ENCODE assay signal across 16 cellular contexts in the genomic region with DNA sequence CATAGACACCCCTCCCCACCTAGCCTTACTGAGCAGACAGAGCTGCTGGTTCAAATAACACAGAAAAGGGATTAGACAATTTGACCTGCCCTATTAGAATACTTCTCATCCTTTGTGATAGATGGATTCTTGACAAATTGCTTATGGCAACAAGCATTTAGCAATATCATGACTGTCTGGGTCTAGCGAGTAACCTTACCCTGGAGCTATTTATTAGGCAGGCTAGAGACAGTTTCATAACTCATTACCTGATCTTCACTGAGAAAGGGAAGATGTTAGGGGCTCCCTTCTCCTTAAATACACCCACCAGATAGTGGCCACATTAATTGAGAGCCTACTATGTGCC.
DNase-seq lines count a peak whose midpoint lies in the region; ATAC-seq and TF ChIP-seq lines count a peak whose summit lies in the region.
"Had no signal": no experiment of that assay in that cellular context is flagged by ENCODE, and none has a peak within 500 bp of the region (broad histone marks: within the 10 kb centered on the region; RNA-seq: fewer than 3 reads in every experiment).

No MANE protein-coding gene starts in this region.

- H3K27me3 Mint-ChIP-seq in immature natural killer cell (ENCODE audit: low read depth in 3 of 3) = peaks cover 0 to 2% (median 2%) of the 10 kb centered on the region in 3 donors
- H3K27me3 Mint-ChIP-seq in stimulated activated naive B cell treated with anti-CD40 and anti-IgM and Interleukin-4, amounts not matched to agents 10 μg/mL and 1 μg/mL and 100 μg/mL, for 72 hours = peaks cover 0 to 4% of the 10 kb centered on the region in 2 donors

- peaks cover 0 to 3% (median 0%) of the 10 kb centered on the region in 6 donors for H3K9me3 Mint-ChIP-seq in immature natural killer cell
- H3K9me3 Mint-ChIP-seq in stimulated activated naive B cell treated with anti-CD40 and anti-IgM and Interleukin-4, amounts not matched to agents 10 μg/mL and 1 μg/mL and 100 μg/mL, for 72 hours = peaks cover 11 to 14% of the 10 kb centered on the region in 2 donors

- no peak overlapping the region for H3K4me3 ChIP-seq in choroid plexus epithelial cell (ENCODE audit: low read depth, low read length)
- H3K4me3 ChIP-seq: BLaER1 treated with 17β-estradiol and CSF1 and Interleukin-3, amounts not matched to agents 10 nM and 100 nM had no signal

- DNase-seq in AG20443 (ENCODE audit: low spot score) = peak; percentile 16
- peak; percentile 20 for DNase-seq in NCI-H226
- peak; percentile 10 for DNase-seq in choroid plexus epithelial cell (ENCODE audit: low read depth)
- DNase-seq in iris pigment epithelial cell (ENCODE audit: low read depth) = peak; percentile 26
- DNase-seq in immature natural killer cell = no peak
- DNase-seq in NCI-H82 treated with DMSO at 0.1 percent for 48 hours (lab: John Stamatoyannopoulos, UW; ENCODE audit: unreplicated experiment) = no peak
- DNase-seq in stimulated activated naive B cell treated with anti-CD40 and anti-IgM and Interleukin-4, amounts not matched to agents 10 μg/mL and 1 μg/mL and 100 μg/mL, for 72 hours = no peak
- DNase-seq in activated CD4-positive, CD25-positive, alpha-beta regulatory T cell (lab: John Stamatoyannopoulos, UW) = no peak
- DNase-seq: Calu3; CD8-positive, alpha-beta T cell; Kasumi-1; NCI-H1105; NCI-H510A; NCI-H748 treated with DMSO at 0.1 percent for 48 hours; SHP77 had no signal

- no peak for TF ChIP-seq CTCF in choroid plexus epithelial cell (conservative IDR thresholded peaks at IDR 0.05; ENCODE audit: low read depth, low read length)

- no peaks in the 10 kb centered on the region for H3K4me1 Mint-ChIP-seq in immature natural killer cell
- H3K4me1 Mint-ChIP-seq in stimulated activated naive B cell treated with anti-CD40 and anti-IgM and Interleukin-4, amounts not matched to agents 10 μg/mL and 1 μg/mL and 100 μg/mL, for 72 hours = peaks cover 0 to 2% of the 10 kb centered on the region in 2 donors

- no peak overlapping the region for H3K27ac Mint-ChIP-seq in immature natural killer cell
- H3K27ac Mint-ChIP-seq in stimulated activated naive B cell treated with anti-CD40 and anti-IgM and Interleukin-4, amounts not matched to agents 10 μg/mL and 1 μg/mL and 100 μg/mL, for 72 hours = no peak overlapping the region
- H3K27ac Mint-ChIP-seq: CD8-positive, alpha-beta T cell had no signal

- H3K36me3 Mint-ChIP-seq in immature natural killer cell = no peaks in the 10 kb centered on the region
- no peaks in the 10 kb centered on the region for H3K36me3 Mint-ChIP-seq in stimulated activated naive B cell treated with anti-CD40 and anti-IgM and Interleukin-4, amounts not matched to agents 10 μg/mL and 1 μg/mL and 100 μg/mL, for 72 hours
- H3K36me3 Mint-ChIP-seq: CD8-positive, alpha-beta T cell had no signal

- no peak overlapping the region for H3K4me3 Mint-ChIP-seq in immature natural killer cell
- no peak overlapping the region for H3K4me3 Mint-ChIP-seq in stimulated activated naive B cell treated with anti-CD40 and anti-IgM and Interleukin-4, amounts not matched to agents 10 μg/mL and 1 μg/mL and 100 μg/mL, for 72 hours
- H3K4me3 Mint-ChIP-seq: CD8-positive, alpha-beta T cell had no signal

- no peak for ATAC-seq in stimulated activated naive B cell treated with anti-CD40 and anti-IgM and Interleukin-4, amounts not matched to agents 10 μg/mL and 1 μg/mL and 100 μg/mL, for 72 hours (replicated peaks)
- ATAC-seq: CD8-positive, alpha-beta T cell had no signal

Comparison
In these comparisons a context has a peak if more than half of its experiments do, and no peak if none do; other contexts are left out.
1. DNase-seq: peak in AG20443 (single experiment), NCI-H226 (single experiment), choroid plexus epithelial cell (single experiment) and iris pigment epithelial cell (single experiment); none in immature natural killer cell (0 of 3), NCI-H82 treated with DMSO at 0.1 percent for 48 hours (single experiment), stimulated activated naive B cell treated with anti-CD40 and anti-IgM and Interleukin-4, amounts not matched to agents 10 μg/mL and 1 μg/mL and 100 μg/mL, for 72 hours (single experiment) and activated CD4-positive, CD25-positive, alpha-beta regulatory T cell (0 of 4).